Comparison of ENCODE assay signal across 17 cellular contexts in the genomic region with DNA sequence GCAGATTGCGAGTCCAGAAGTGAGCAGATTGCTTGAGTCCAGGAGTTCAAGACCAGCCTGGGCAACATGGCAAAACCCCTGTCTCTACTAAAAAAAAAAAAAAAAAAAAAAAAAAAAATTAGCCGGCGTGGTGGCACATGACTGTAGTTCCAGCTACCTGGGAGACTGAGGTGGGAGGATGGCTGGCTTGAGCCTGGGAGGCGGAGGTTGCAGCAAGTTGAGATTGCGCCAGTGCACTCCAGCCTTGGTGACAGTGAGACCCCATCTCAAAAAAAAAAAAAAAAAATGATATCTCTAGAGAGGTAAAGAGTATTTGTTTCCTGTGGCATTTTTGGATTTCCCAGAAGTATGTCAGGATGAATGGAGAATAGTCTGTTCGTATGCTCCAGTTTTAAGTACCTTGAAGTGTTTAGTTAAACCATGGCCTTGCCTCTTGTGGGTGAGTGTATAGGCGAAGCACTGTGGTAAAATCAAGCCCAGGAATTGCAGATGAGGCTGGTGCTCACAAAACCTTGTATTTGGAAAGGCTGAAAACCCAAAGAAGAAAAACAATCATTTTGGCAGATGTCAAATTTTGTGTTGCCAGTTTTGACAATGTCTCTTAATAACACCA. TPM values are rescaled to one million over a fixed set of nuclear protein-coding genes. Genes with fewer than 3 reads are reported as not detected.
DNase-seq lines count a peak whose midpoint lies in the region; ATAC-seq and TF ChIP-seq lines count a peak whose summit lies in the region.
"Had no signal": no experiment of that assay in that cellular context is flagged by ENCODE, and none has a peak within 500 bp of the region (broad histone marks: within the 10 kb centered on the region; RNA-seq: fewer than 3 reads in every experiment).

No MANE protein-coding gene starts in this region.

- intact Hi-C loops in heart right ventricle (cut with DNase I), result no loop called here
- intact Hi-C loops in upper lobe of right lung (cut with DNase I), result no loop called here

- H3K36me3 ChIP-seq in cardiac muscle cell, result no peaks in the 10 kb centered on the region
- no peaks in the 10 kb centered on the region for H3K36me3 ChIP-seq in heart right ventricle
- H3K36me3 ChIP-seq in lung (ENCODE audit: control insufficient read depth in 2 of 2, insufficient read depth in 2 of 2, low read length in 2 of 2), result no peaks in the 10 kb centered on the region
- H3K36me3 ChIP-seq in upper lobe of right lung, result no peaks in the 10 kb centered on the region
- H3K36me3 ChIP-seq: HAP-1 had no signal

- H3K27ac ChIP-seq in cardiac muscle cell (peak overlapping the region; percentile 80), heart right ventricle (no peak overlapping the region), lung (ENCODE audit: low read depth in 1 of 2, low read length in 1 of 2) (no peak overlapping the region), upper lobe of right lung (no peak overlapping the region)

- H3K9me3 ChIP-seq in cardiac muscle cell (ENCODE audit: low read depth) (no peaks in the 10 kb centered on the region), heart right ventricle (no peaks in the 10 kb centered on the region), lung (ENCODE audit: control insufficient read depth in 2 of 2, insufficient read depth in 1 of 2, low read length in 1 of 2) (peaks cover 0 to 2% of the 10 kb centered on the region in 2 donors), upper lobe of right lung (no peaks in the 10 kb centered on the region)
- H3K9me3 ChIP-seq: HAP-1 had no signal

- ATAC-seq in heart right ventricle (no peak), lung (ENCODE audit: insufficient read depth, low FRiP score) (peak; percentile 27), upper lobe of right lung (peak; percentile 54), HG02678 (IDR thresholded peaks at IDR 0.05; ENCODE audit: unreplicated experiment) (no peak), HG03460 (IDR thresholded peaks at IDR 0.05; ENCODE audit: unreplicated experiment) (no peak)

- 81 to 92% methylated on average over 7 of the region's 7 CpGs for WGBS in heart right ventricle, 2 donors
- 67 to 90% methylated on average over 6 to 7 of the region's 7 CpGs for WGBS in lung, 2 donors

- peaks cover 59% of the 10 kb centered on the region for H3K4me1 ChIP-seq in cardiac muscle cell (ENCODE audit: low read depth)
- H3K4me1 ChIP-seq in heart right ventricle, result peaks cover 0 to 9% (median 6%) of the 10 kb centered on the region in 9 donors
- peaks cover 0 to 3% of the 10 kb centered on the region in 2 donors for H3K4me1 ChIP-seq in lung (ENCODE audit: control insufficient read depth in 2 of 2, insufficient read depth in 2 of 2, low read length in 2 of 2)
- H3K4me1 ChIP-seq in upper lobe of right lung, result peaks cover 3% of the 10 kb centered on the region
- H3K4me1 ChIP-seq: HAP-1 had no signal

- H3K27me3 ChIP-seq in cardiac muscle cell, result no peaks in the 10 kb centered on the region
- H3K27me3 ChIP-seq in heart right ventricle, result peaks cover 0 to 59% (median 36%) of the 10 kb centered on the region in 7 donors
- H3K27me3 ChIP-seq in lung (ENCODE audit: control insufficient read depth, insufficient read depth), result no peaks in the 10 kb centered on the region
- H3K27me3 ChIP-seq in upper lobe of right lung, result peaks cover 19% of the 10 kb centered on the region

- H3K4me3 ChIP-seq in cardiac muscle cell, result no peak overlapping the region
- no peak overlapping the region for H3K4me3 ChIP-seq in heart right ventricle
- H3K4me3 ChIP-seq in lung, result no peak overlapping the region
- no peak overlapping the region for H3K4me3 ChIP-seq in upper lobe of right lung
- H3K4me3 ChIP-seq: HAP-1 had no signal

- TF ChIP-seq CTCF in cardiac muscle cell (IDR thresholded peaks at IDR 0.05; ENCODE audit: low read depth, low read length) (no peak), heart right ventricle (IDR thresholded peaks at IDR 0.05) (no peak), lung (IDR thresholded peaks at IDR 0.05; ENCODE audit: control extremely low read depth, extremely low read depth) (no peak), upper lobe of right lung (IDR thresholded peaks at IDR 0.05) (no peak)

- DNase-seq in cardiac muscle cell (ENCODE audit: low read depth in 1 of 2, low spot score in 1 of 2), result no peak
- DNase-seq in heart right ventricle, result no peak
- DNase-seq in islet precursor cell, result peak; percentile 7
- DNase-seq in lung (ENCODE audit: low spot score), result no peak
- no peak for DNase-seq in upper lobe of right lung
- DNase-seq in NCI-H1092 treated with DMSO at 0.1 percent for 48 hours (lab: John Stamatoyannopoulos, UW), result no peak
- DNase-seq: C1 segment of cervical spinal cord; CD4-positive, alpha-beta memory T cell; COR-L47; DMS153; DND-41; GOT3 had no signal

RNA-seq across cellular contexts. Expression of gene CACNA1D, which starts 5.9 kb away (rescaled TPM):
- total RNA-seq in cardiac muscle cell (66.7 and 159 TPM in 2 replicates), heart right ventricle (1 to 10 TPM in 2 of 10 donors, under 1 TPM in 8; 0.19 to 1.9 (median 0.64) TPM), lung (10 to 100 TPM; 36.9 to 96.8 TPM), upper lobe of right lung (47.2 TPM)
- polyA plus RNA-seq in cardiac muscle cell (41.0 and 55.8 TPM in 2 replicates), heart right ventricle (under 1 TPM; 0.04 to 0.37 TPM), lung (1 to 10 TPM; 2.7 to 9.3 TPM)
- total RNA-seq: A172; A673; CD4-positive, alpha-beta memory T cell had no signal

Comparison
In these comparisons a context has a peak if more than half of its experiments do, and no peak if none do; other contexts are left out.
1. RNA of gene CACNA1D, which starts 5.9 kb away (total RNA-seq): 66.7 to 159 TPM in cardiac muscle cell, 36.9 to 96.8 TPM in lung and 47.2 TPM in upper lobe of right lung (single experiment); 0.19 to 1.9 TPM in heart right ventricle; every median in the first group is over 10 times any median in the second.
2. ATAC-seq: peak in lung (single experiment) and upper lobe of right lung (single experiment); none in heart right ventricle (0 of 8), HG02678 (single experiment) and HG03460 (single experiment).